ENCODE assay signal across 10 cellular contexts in genomic region chr18:59923539-59924196, GRCh38. TPM values are rescaled to one million over a fixed set of nuclear protein-coding genes. Genes with fewer than 3 reads are reported as not detected.
DNase-seq lines count a peak whose midpoint lies in the region; ATAC-seq and TF ChIP-seq lines count a peak whose summit lies in the region.
"Had no signal": no experiment of that assay in that cellular context is flagged by ENCODE, and none has a peak within 500 bp of the region (broad histone marks: within the 10 kb centered on the region; RNA-seq: fewer than 3 reads in every experiment).

No MANE protein-coding gene starts in this region.

- no peaks in the 10 kb centered on the region for H3K9me2 ChIP-seq in HCT116 (ENCODE audit: insufficient read depth)

- H3K9me3 ChIP-seq in HCT116 (ENCODE audit: control insufficient read depth in 1 of 2, insufficient read depth in 1 of 2, low read depth in 1 of 2, low read length in 2 of 2) (no peaks in the 10 kb centered on the region), gastrocnemius medialis (no peaks in the 10 kb centered on the region)

- no peak for TF ChIP-seq POLR2A in HCT116 (IDR thresholded peaks at IDR 0.05; ENCODE audit: borderline replicate concordance, extremely low read depth, insufficient read depth, insufficient read length)
- no peak for TF ChIP-seq POLR2A in gastrocnemius medialis (IDR thresholded peaks at IDR 0.05)

- CTCF ChIA-PET in HCT116 (lab: Charles Lee), result interaction anchor here (1.5 kb wide), 1 partner anchor 100 kb away, joined by 3 read pairs; no protein-coding TSS in a partner anchor

- TF ChIP-seq RAD21 in HCT116 (IDR thresholded peaks at IDR 0.05; ENCODE audit: low read depth), result no peak

- H3K36me3 Mint-ChIP-seq in T-helper 2 cell treated with Interferon-gamma antibody and Interleukin-4, amounts not matched to agents 5 μg/mL and 100 μg/mL, for 36 hours (ENCODE audit: low read depth), result peaks cover 4% of the 10 kb centered on the region

- no peaks in the 10 kb centered on the region for H4K20me1 ChIP-seq in HCT116 (ENCODE audit: insufficient read depth)

- intact Hi-C loops in HCT116 (cut with micrococcal nuclease) (loop anchor here (2.0 kb wide), 1 partner anchor 27 kb away; no protein-coding TSS in a partner anchor), gastrocnemius medialis (cut with DNase I; ENCODE audit: low total_unique reads) (no loop called here)

- H3K36me3 ChIP-seq in HCT116 (ENCODE audit: control insufficient read depth in 1 of 2, insufficient read depth in 2 of 2, low read length in 2 of 2) (no peaks in the 10 kb centered on the region), gastrocnemius medialis (no peaks in the 10 kb centered on the region)

- TF ChIP-seq CTCF in HCT116 (IDR thresholded peaks at IDR 0.05 in 2 of 3, conservative IDR thresholded peaks at IDR 0.05 in 1 of 3; ENCODE audit: borderline replicate concordance in 1 of 3, insufficient read depth in 1 of 3, low read depth in 2 of 3, low read length in 2 of 3) (no peak), gastrocnemius medialis (IDR thresholded peaks at IDR 0.05 in 4 of 5, conservative IDR thresholded peaks at IDR 0.05 in 1 of 5) (no peak), omental fat pad (IDR thresholded peaks at IDR 0.05) (no peak)

- DNase-seq in HCT116 (ENCODE audit: low read depth, low spot score) (no peak), gastrocnemius medialis (no peak), omental fat pad (ENCODE audit: low spot score) (no peak), iPS-NIHi11 (ENCODE audit: low spot score) (no peak)
- DNase-seq in T-helper 2 cell treated with Interferon-gamma antibody and Interleukin-4, amounts not matched to agents 5 μg/mL and 100 μg/mL, for 36 hours (ENCODE audit: low spot score), result no peak
- DNase-seq: activated CD8-positive, alpha-beta memory T cell treated with anti-CD3 and anti-CD28 coated beads, Interleukin-2, amount 10 ng/mL, durations not matched to agents 7 days and 5 days; NCI-H774 had no signal

- H2AFZ ChIP-seq in HCT116 (ENCODE audit: low read depth, low read length, poor library complexity, severe bottlenecking), result peak overlapping the region; percentile 87

- no peaks in the 10 kb centered on the region for H3K27me3 ChIP-seq in HCT116 (ENCODE audit: insufficient read depth, low read length)
- H3K27me3 ChIP-seq in gastrocnemius medialis, result no peaks in the 10 kb centered on the region

- peaks cover 48% of the 10 kb centered on the region for H3K4me1 Mint-ChIP-seq in T-helper 2 cell treated with Interferon-gamma antibody and Interleukin-4, amounts not matched to agents 5 μg/mL and 100 μg/mL, for 36 hours (ENCODE audit: low read depth)

- peak overlapping the region; percentile 16; the same call in 1 of the 2 replicates for H3K27ac ChIP-seq in HCT116 (ENCODE audit: low read depth, low read length)
- H3K27ac ChIP-seq in gastrocnemius medialis, result peak overlapping the region in 3 of 4 donors; percentile 12 to 76 (median 63)

- POLR2A ChIA-PET in HCT116 (lab: Charles Lee), result interaction anchor here (0.9 to 2.1 kb wide), 5 partner anchors 7 to 29 kb away, joined by 3 to 6 read pairs (median 3); partner anchors contain the start of gene PMAIP1

- H3K4me3 Mint-ChIP-seq in T-helper 2 cell treated with Interferon-gamma antibody and Interleukin-4, amounts not matched to agents 5 μg/mL and 100 μg/mL, for 36 hours, result no peak overlapping the region
- H3K4me3 Mint-ChIP-seq: activated CD8-positive, alpha-beta memory T cell treated with anti-CD3 and anti-CD28 coated beads, Interleukin-2, amount 10 ng/mL, durations not matched to agents 7 days and 5 days; T-helper 1 cell treated with Interleukin-12 subunit alpha and Interleukin-12 subunit beta and Interleukin-4 antibody, amounts not matched to agents 30 μg/mL and 1 μg/mL, for 36 hours had no signal

- no peaks in the 10 kb centered on the region for H3K9me3 Mint-ChIP-seq in T-helper 2 cell treated with Interferon-gamma antibody and Interleukin-4, amounts not matched to agents 5 μg/mL and 100 μg/mL, for 36 hours
- H3K9me3 Mint-ChIP-seq: T-helper 1 cell treated with Interleukin-12 subunit alpha and Interleukin-12 subunit beta and Interleukin-4 antibody, amounts not matched to agents 30 μg/mL and 1 μg/mL, for 36 hours had no signal

- no peaks in the 10 kb centered on the region for H3K79me2 ChIP-seq in HCT116 (ENCODE audit: insufficient read depth, low read length)

- peak; percentile 47 for ATAC-seq in GM19043 (IDR thresholded peaks at IDR 0.05; ENCODE audit: low read depth, unreplicated experiment)
- ATAC-seq in HCT116, result peak; percentile 36
- peak; percentile 47 for ATAC-seq in HG03432 (IDR thresholded peaks at IDR 0.05; ENCODE audit: unreplicated experiment)
- ATAC-seq in gastrocnemius medialis, result peak; percentile 22 to 28
- ATAC-seq in omental fat pad (ENCODE audit: low FRiP score), result no peak
- ATAC-seq: activated CD8-positive, alpha-beta memory T cell treated with anti-CD3 and anti-CD28 coated beads, Interleukin-2, amount 10 ng/mL, durations not matched to agents 7 days and 5 days had no signal

- no TSS peak for BruUV-seq in HCT116 (replicated peaks; lab: Mats Ljungman, UMichigan)

- H3K4me1 ChIP-seq in HCT116 (ENCODE audit: control insufficient read depth in 1 of 2, insufficient read depth in 2 of 2, low read length in 2 of 2) (peaks cover 33 to 43% of the 10 kb centered on the region in 2 experiments), gastrocnemius medialis (peaks cover 0 to 9% of the 10 kb centered on the region in 2 donors)

- in situ Hi-C loops in gastrocnemius medialis (cut with MboI; ENCODE audit: low sequenced_read_pairs in 4 of 4), result no loop called here

- H3K27me3 Mint-ChIP-seq in T-helper 2 cell treated with Interferon-gamma antibody and Interleukin-4, amounts not matched to agents 5 μg/mL and 100 μg/mL, for 36 hours (ENCODE audit: low read depth), result no peaks in the 10 kb centered on the region

- RAD21 ChIA-PET in HCT116 (lab: Charles Lee; ENCODE audit: low non-redundant PET in 1 of 2, low total read pairs in 2 of 2, uncharacterized antibody in 2 of 2, unreplicated experiment in 2 of 2), result no interaction called here

- H3K4me3 ChIP-seq in HCT116 (replicated peaks in 1 of 2; ENCODE audit: low read depth in 1 of 2, low read length in 2 of 2), result peak overlapping the region in 1 of 2 experiments; percentile 12; a peak in 1 of 4 replicates
- no peak overlapping the region for H3K4me3 ChIP-seq in gastrocnemius medialis

- peak overlapping the region; percentile 21 for H3K9ac ChIP-seq in HCT116 (ENCODE audit: low read length)

- peak overlapping the region; percentile 63 for H3K4me2 ChIP-seq in HCT116 (ENCODE audit: low read length)

- no peak overlapping the region for H3K27ac Mint-ChIP-seq in T-helper 2 cell treated with Interferon-gamma antibody and Interleukin-4, amounts not matched to agents 5 μg/mL and 100 μg/mL, for 36 hours
- H3K27ac Mint-ChIP-seq: activated CD8-positive, alpha-beta memory T cell treated with anti-CD3 and anti-CD28 coated beads, Interleukin-2, amount 10 ng/mL, durations not matched to agents 7 days and 5 days; T-helper 1 cell treated with Interleukin-12 subunit alpha and Interleukin-12 subunit beta and Interleukin-4 antibody, amounts not matched to agents 30 μg/mL and 1 μg/mL, for 36 hours had no signal

TF ChIP-seq in HCT116, 20 proteins besides CTCF, POLR2A, EP300 and RAD21:
- TF ChIP-seq POLR2AphosphoS5 (IDR thresholded peaks at IDR 0.05; ENCODE audit: low read depth, low read length), result no peak
- no peak for TF ChIP-seq ELF1 (IDR thresholded peaks at IDR 0.05; ENCODE audit: borderline replicate concordance, low read depth)
TF ChIP-seq in HCT116: peak in this region for 0.

RNA-seq across cellular contexts. Expression of gene PMAIP1, which starts 23.9 kb away (rescaled TPM):
- total RNA-seq in HCT116 (2021; ENCODE audit: unreplicated experiment), result 66.7 TPM
- 29.9 and 33.4 TPM in 2 replicates for polyA plus RNA-seq in HCT116 (2012)
- 1 to 10 TPM in 2 of 4 donors, under 1 TPM in 1, not detected in 1; 0.27 to 1.7 (median 1.2) TPM for total RNA-seq in gastrocnemius medialis
- 1 to 10 TPM in 3 of 4 donors, not detected in 1; 1.3 to 5.4 (median 2.8) TPM for total RNA-seq in omental fat pad

Comparison
In these comparisons a context has a peak if more than half of its experiments do, and no peak if none do; other contexts are left out.
1. RNA of gene PMAIP1, which starts 23.9 kb away (total RNA-seq): 66.7 TPM in HCT116 (single experiment); 1.3 to 5.4 TPM in omental fat pad and 0.27 to 1.7 TPM in gastrocnemius medialis; every median in the first group is over 10 times any median in the second.